ENCODE assay signal across 29 cellular contexts in genomic region chr15:20642054-20642767, GRCh38.
"Had no signal": no experiment of that assay in that cellular context is flagged by ENCODE, and none has a peak within 500 bp of the region (broad histone marks: within the 10 kb centered on the region; RNA-seq: fewer than 3 reads in every experiment).

No MANE protein-coding gene starts in this region.

- H3K27ac Mint-ChIP-seq: effector memory CD8-positive, alpha-beta T cell; nephron; neural progenitor cell; stimulated activated effector memory CD8-positive, alpha-beta T cell treated with anti-CD3 and anti-CD28 coated beads, Interleukin-12 subunit alpha, Interleukin-12 subunit beta, amount 100 ng/mL, for 72 hours had no signal

- ATAC-seq: effector memory CD8-positive, alpha-beta T cell; esophagus mucosa; foreskin keratinocyte; gastroesophageal sphincter; left colon; left ventricle myocardium superior; lower lobe of right lung; right cardiac atrium; stimulated activated effector memory CD8-positive, alpha-beta T cell treated with anti-CD3 and anti-CD28 coated beads, Interleukin-12 subunit alpha, Interleukin-12 subunit beta, amount 100 ng/mL, for 72 hours had no signal

- H3K4me2 ChIP-seq: neural progenitor cell had no signal

- H3K9ac ChIP-seq: neural progenitor cell had no signal

- H3K4me3 Mint-ChIP-seq: effector memory CD8-positive, alpha-beta T cell; immature natural killer cell; nephron; neural progenitor cell; stimulated activated effector memory CD8-positive, alpha-beta T cell treated with anti-CD3 and anti-CD28 coated beads, Interleukin-12 subunit alpha, Interleukin-12 subunit beta, amount 100 ng/mL, for 72 hours had no signal

- H3K9me3 ChIP-seq: gastroesophageal sphincter, heart right ventricle, lower lobe of right lung, psoas muscle, sigmoid colon, thyroid gland, vagina had no signal

- H3K27me3 ChIP-seq: foreskin keratinocyte, neural progenitor cell, thyroid gland, vagina had no signal

- H3K4me1 Mint-ChIP-seq: nephron, neural progenitor cell had no signal

- H3K27ac ChIP-seq: epithelial cell of prostate, foreskin keratinocyte, gastroesophageal sphincter, heart right ventricle, lower lobe of right lung, neural progenitor cell, psoas muscle, sigmoid colon, stomach, thyroid gland, vagina had no signal

- H3K36me3 ChIP-seq: gastroesophageal sphincter, heart right ventricle, lower lobe of right lung, neural progenitor cell, sigmoid colon, stomach, thyroid gland, vagina had no signal

- H3K9me3 Mint-ChIP-seq: effector memory CD8-positive, alpha-beta T cell; immature natural killer cell; stimulated activated effector memory CD8-positive, alpha-beta T cell treated with anti-CD3 and anti-CD28 coated beads, Interleukin-12 subunit alpha, Interleukin-12 subunit beta, amount 100 ng/mL, for 72 hours had no signal

- DNase-seq: cortex of kidney; effector memory CD8-positive, alpha-beta T cell; foreskin keratinocyte; glutamatergic neuron; heart right ventricle; hypothalamus; immature natural killer cell; islet precursor cell; kidney glomerular epithelial cell; left colon; left ventricle myocardium superior; lower lobe of right lung; nucleus accumbens; psoas muscle; sigmoid colon; stimulated activated CD4-positive, alpha-beta T cell treated with anti-CD3 and anti-CD28 coated beads, Interleukin-2, amount 100 ng/mL, for 24 hours; stimulated activated CD4-positive, alpha-beta T cell treated with anti-CD3 and anti-CD28 coated beads, Interleukin-4, amount 100 ng/mL, for 24 hours; stimulated activated naive CD4-positive, alpha-beta T cell treated with Interleukin-2 at 50 U/mL for 16 hours; stomach; thyroid gland; trophoblast cell had no signal

- H3K36me3 Mint-ChIP-seq: neural progenitor cell; stimulated activated effector memory CD8-positive, alpha-beta T cell treated with anti-CD3 and anti-CD28 coated beads, Interleukin-12 subunit alpha, Interleukin-12 subunit beta, amount 100 ng/mL, for 72 hours had no signal

- H3K4me3 ChIP-seq: gastroesophageal sphincter, heart right ventricle, lower lobe of right lung, neural progenitor cell, psoas muscle, sigmoid colon, stomach, thyroid gland, vagina had no signal

- H3K4me1 ChIP-seq: foreskin keratinocyte, gastroesophageal sphincter, lower lobe of right lung, neural progenitor cell, psoas muscle, sigmoid colon, stomach, thyroid gland, vagina had no signal

- H2AFZ ChIP-seq: neural progenitor cell had no signal
